In genomic region chr2:71801969-71802368, GRCh38 we compare ENCODE assay signal across 8 cellular contexts.
DNase-seq lines count a peak whose midpoint lies in the region; ATAC-seq and TF ChIP-seq lines count a peak whose summit lies in the region.
"Had no signal": no experiment of that assay in that cellular context is flagged by ENCODE, and none has a peak within 500 bp of the region (broad histone marks: within the 10 kb centered on the region; RNA-seq: fewer than 3 reads in every experiment).

No MANE protein-coding gene starts in this region.

- no peak overlapping the region for H3K27ac ChIP-seq in lower lobe of right lung
- H3K27ac ChIP-seq: SJSA1 had no signal

- H3K4me3 ChIP-seq in lower lobe of right lung = no peak overlapping the region
- H3K4me3 ChIP-seq: SJSA1 had no signal

- DNase-seq in NAMALWA (ENCODE audit: low spot score) (peak; percentile 19), dedifferentiated amniotic fluid mesenchymal stem cell (ENCODE audit: extremely low spot score) (peak; percentile 38), lower lobe of right lung (no peak), T-helper 1 cell (no peak)
- no peak for DNase-seq in stimulated activated CD4-positive, alpha-beta T cell treated with anti-CD3 and anti-CD28 coated beads, Interleukin-1b, Interleukin-23, amount 100 ng/mL, for 48 hours

- H3K27me3 ChIP-seq in lower lobe of right lung (ENCODE audit: low read depth) = no peaks in the 10 kb centered on the region
- H3K27me3 ChIP-seq: SJSA1 had no signal

- ATAC-seq in lower lobe of right lung (no peak), HG03520 (IDR thresholded peaks at IDR 0.05; ENCODE audit: unreplicated experiment) (no peak)

- intact Hi-C loops in lower lobe of right lung (cut with DNase I) = no loop called here

- H3K9me3 ChIP-seq in lower lobe of right lung = no peaks in the 10 kb centered on the region
- H3K9me3 ChIP-seq: SJSA1 had no signal

- no peaks in the 10 kb centered on the region for H3K36me3 ChIP-seq in lower lobe of right lung
- H3K36me3 ChIP-seq: SJSA1 had no signal

- TF ChIP-seq CTCF in GM12874 (IDR thresholded peaks at IDR 0.05; ENCODE audit: insufficient read depth, low read depth, low read length) = 0 out of 2 replicates have a peak, but pooled peaks have one; percentile 3
- peak; percentile 52 for TF ChIP-seq CTCF in lower lobe of right lung (IDR thresholded peaks at IDR 0.05)

- no peaks in the 10 kb centered on the region for H3K4me1 ChIP-seq in lower lobe of right lung

Comparison
In these comparisons a context has a peak if more than half of its experiments do, and no peak if none do; other contexts are left out.
1. DNase-seq: peak in NAMALWA (single experiment) and dedifferentiated amniotic fluid mesenchymal stem cell (single experiment); none in lower lobe of right lung (single experiment), T-helper 1 cell (0 of 5) and stimulated activated CD4-positive, alpha-beta T cell treated with anti-CD3 and anti-CD28 coated beads, Interleukin-1b, Interleukin-23, amount 100 ng/mL, for 48 hours (single experiment).